In genomic region chr3:82163907-82164520, GRCh38 we compare ENCODE assay signal across 9 cellular contexts.
A peak's percentile ranks its signal among the peaks of the same experiment; 100 is the strongest.
DNase-seq lines count a peak whose midpoint lies in the region; ATAC-seq, FAIRE-seq and TF ChIP-seq lines count a peak whose summit lies in the region.
"Had no signal": no experiment of that assay in that cellular context is flagged by ENCODE, and none has a peak within 500 bp of the region (broad histone marks: within the 10 kb centered on the region; RNA-seq: fewer than 3 reads in every experiment).

No MANE protein-coding gene starts in this region.

- no peak overlapping the region for H3K4me3 ChIP-seq in AG10803 (ENCODE audit: low read length)
- H3K4me3 ChIP-seq: ascending aorta had no signal

- no peak for TF ChIP-seq POLR2A in H54 (IDR thresholded peaks at IDR 0.05; ENCODE audit: low read depth, low read length)

- peak; percentile 55 for ATAC-seq in GM21515 (IDR thresholded peaks at IDR 0.05; ENCODE audit: unreplicated experiment)

- FAIRE-seq in RCC 7860 (lab: Jason Lieb, UNC) = peak; percentile 41
- no peak for FAIRE-seq in H54 (lab: Jason Lieb, UNC)

- peak; percentile 27 for DNase-seq in AG10803 (ENCODE audit: low read depth)
- DNase-seq in RCC 7860 (ENCODE audit: low spot score) = peak; percentile 11
- peak; percentile 3 for DNase-seq in foreskin melanocyte
- DNase-seq in central memory CD4-positive, alpha-beta T cell = no peak
- no peak for DNase-seq in H54 (ENCODE audit: insufficient read length, low spot score)
- no peak for DNase-seq in T-helper 1 cell
- DNase-seq in activated CD4-positive, alpha-beta T cell treated with anti-CD3 and anti-CD28 coated beads for 48 hours = no peak

- TF ChIP-seq CTCF in AG10803 (conservative IDR thresholded peaks at IDR 0.05; ENCODE audit: low read length) = peak; percentile 32

Comparison
In these comparisons a context has a peak if more than half of its experiments do, and no peak if none do; other contexts are left out.
1. DNase-seq: peak in AG10803 (single experiment), RCC 7860 (single experiment) and foreskin melanocyte (single experiment); none in central memory CD4-positive, alpha-beta T cell (single experiment), H54 (single experiment), T-helper 1 cell (0 of 5) and activated CD4-positive, alpha-beta T cell treated with anti-CD3 and anti-CD28 coated beads for 48 hours (single experiment).